8 cellular contexts compared by ENCODE assay signal in the genomic region with DNA sequence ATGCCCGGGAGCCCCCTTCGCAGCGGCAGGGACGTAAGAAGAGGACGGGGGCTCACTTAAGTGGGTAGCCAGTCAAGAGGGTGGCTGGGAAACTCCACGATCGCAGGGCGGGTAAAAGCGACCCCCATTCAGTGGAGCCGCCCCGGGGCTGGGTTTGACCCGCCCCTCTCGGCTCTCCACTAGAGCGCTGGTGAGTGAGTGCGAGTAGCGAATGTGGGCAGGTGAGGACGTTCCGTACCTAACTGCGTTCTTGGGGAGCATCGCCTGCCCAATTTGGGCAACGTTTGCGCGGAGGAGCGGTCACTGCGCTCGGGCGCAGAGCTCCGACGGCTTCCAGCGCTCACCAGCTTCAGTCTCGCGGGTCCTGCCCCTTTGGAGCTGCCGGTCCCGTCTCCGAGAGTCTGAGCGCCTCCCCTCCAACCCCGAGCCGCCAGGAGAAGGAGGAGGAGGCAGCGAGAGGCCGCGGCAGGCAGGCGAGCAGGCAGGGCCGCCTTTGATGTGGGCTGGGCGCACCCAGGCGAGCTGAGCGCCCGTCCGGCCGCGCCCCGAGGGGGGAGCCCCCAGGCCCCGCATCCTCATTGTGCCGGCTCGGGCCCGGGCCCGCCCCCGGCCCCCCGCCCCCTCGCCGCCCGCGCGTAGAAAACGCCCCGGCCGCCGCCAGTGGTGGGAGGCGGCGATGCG. TPM values are rescaled to one million over a fixed set of nuclear protein-coding genes. Genes with fewer than 3 reads are reported as not detected.
A peak's percentile ranks its signal among the peaks of the same experiment; 100 is the strongest.
DNase-seq lines count a peak whose midpoint lies in the region; ATAC-seq and TF ChIP-seq lines count a peak whose summit lies in the region.

A gene with protein sequence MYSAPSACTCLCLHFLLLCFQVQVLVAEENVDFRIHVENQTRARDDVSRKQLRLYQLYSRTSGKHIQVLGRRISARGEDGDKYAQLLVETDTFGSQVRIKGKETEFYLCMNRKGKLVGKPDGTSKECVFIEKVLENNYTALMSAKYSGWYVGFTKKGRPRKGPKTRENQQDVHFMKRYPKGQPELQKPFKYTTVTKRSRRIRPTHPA (plus strand): TSS at position 666 of the 681 bp plus-strand sequence. CDS start 553 bp downstream, outside the sequence.

- DNase-seq in ELF-1 (ENCODE audit: low read depth, low spot score) = peak; percentile 92
- DNase-seq in H4 (ENCODE audit: low spot score) = peak; percentile 67
- DNase-seq in NCI-H2196 (lab: John Stamatoyannopoulos, UW; ENCODE audit: unreplicated experiment) = peak; percentile 57
- peak; percentile 25 to 51 for DNase-seq in activated T-cell treated with anti-CD3 and anti-CD28 coated beads, Interleukin-2, amount 50 U/mL, for 72 hours
- peak; percentile 30 for DNase-seq in foreskin melanocyte
- no peak for DNase-seq in C1 segment of cervical spinal cord (lab: John Stamatoyannopoulos, UW)
- no peak for DNase-seq in NCI-H2107 treated with DMSO at 0.1 percent for 48 hours (lab: John Stamatoyannopoulos, UW; ENCODE audit: unreplicated experiment)

- peak within 1 kb of the TSS; percentile 16 to 60 for H3K4me3 ChIP-seq in neutrophil (ENCODE audit: low read depth in 1 of 2, low read length in 1 of 2)

- H3K4me3 Mint-ChIP-seq in activated T-cell treated with anti-CD3 and anti-CD28 coated beads, Interleukin-2, amount 50 U/mL, for 72 hours = peak within 1 kb of the TSS; percentile 90 to 97

- H3K27me3 Mint-ChIP-seq in activated T-cell treated with anti-CD3 and anti-CD28 coated beads, Interleukin-2, amount 50 U/mL, for 72 hours (ENCODE audit: low read depth) = peaks cover 17% of the 10 kb centered on the region

- peak; percentile 33 to 40 for ATAC-seq in activated T-cell treated with anti-CD3 and anti-CD28 coated beads, Interleukin-2, amount 50 U/mL, for 72 hours (replicated peaks in 1 of 2)

- no peak within 1 kb of the TSS for H3K27ac ChIP-seq in neutrophil

- H3K9me3 ChIP-seq in neutrophil = no peaks in the 10 kb centered on the region

- peak within 1 kb of the TSS; percentile 81 for H3K27ac Mint-ChIP-seq in activated T-cell treated with anti-CD3 and anti-CD28 coated beads, Interleukin-2, amount 50 U/mL, for 72 hours

- H3K4me1 ChIP-seq in neutrophil (ENCODE audit: control insufficient read depth in 1 of 2, insufficient read depth in 1 of 2, low read depth in 1 of 2, low read length in 1 of 2) = peaks cover 19 to 27% of the 10 kb centered on the region in 2 experiments

- no peak for TF ChIP-seq CTCF in neutrophil (IDR thresholded peaks at IDR 0.05)

- H3K36me3 ChIP-seq in neutrophil = no peaks in the 10 kb centered on the region

- H3K36me3 Mint-ChIP-seq in activated T-cell treated with anti-CD3 and anti-CD28 coated beads, Interleukin-2, amount 50 U/mL, for 72 hours (ENCODE audit: insufficient read depth in 2 of 2) = peaks cover 0 to under 1% of the 10 kb centered on the region in 2 donors

- peaks cover 12% of the 10 kb centered on the region for H3K4me1 Mint-ChIP-seq in activated T-cell treated with anti-CD3 and anti-CD28 coated beads, Interleukin-2, amount 50 U/mL, for 72 hours (ENCODE audit: low read depth)

- peaks cover 59% of the 10 kb centered on the region for H3K27me3 ChIP-seq in neutrophil

- H3K9me3 Mint-ChIP-seq in activated T-cell treated with anti-CD3 and anti-CD28 coated beads, Interleukin-2, amount 50 U/mL, for 72 hours = no peaks in the 10 kb centered on the region

RNA-seq across cellular contexts. Expression of the gene that starts here (rescaled TPM):
- total RNA-seq in H4 (2014; rRNA removed; shearing (Covaris generic)) = not detected in 2 replicates
- under 1 TPM; 0.12 to 0.17 TPM for total RNA-seq in activated T-cell treated with anti-CD3 and anti-CD28 coated beads, Interleukin-2, amount 50 U/mL, for 72 hours

Comparison
In these comparisons a context has a peak if more than half of its experiments do, and no peak if none do; other contexts are left out.
1. Peak in DNase-seq in H4; RNA of the gene not detected or under 1 TPM.
2. Peak in DNase-seq and ATAC-seq in activated T-cell treated with anti-CD3 and anti-CD28 coated beads, Interleukin-2, amount 50 U/mL, for 72 hours; RNA of the gene not detected or under 1 TPM.
3. DNase-seq: peak in ELF-1 (single experiment), NCI-H2196 (single experiment) and foreskin melanocyte (single experiment); none in C1 segment of cervical spinal cord (0 of 14) and NCI-H2107 treated with DMSO at 0.1 percent for 48 hours (single experiment).